ENCODE assay signal across 30 cellular contexts in the genomic region with DNA sequence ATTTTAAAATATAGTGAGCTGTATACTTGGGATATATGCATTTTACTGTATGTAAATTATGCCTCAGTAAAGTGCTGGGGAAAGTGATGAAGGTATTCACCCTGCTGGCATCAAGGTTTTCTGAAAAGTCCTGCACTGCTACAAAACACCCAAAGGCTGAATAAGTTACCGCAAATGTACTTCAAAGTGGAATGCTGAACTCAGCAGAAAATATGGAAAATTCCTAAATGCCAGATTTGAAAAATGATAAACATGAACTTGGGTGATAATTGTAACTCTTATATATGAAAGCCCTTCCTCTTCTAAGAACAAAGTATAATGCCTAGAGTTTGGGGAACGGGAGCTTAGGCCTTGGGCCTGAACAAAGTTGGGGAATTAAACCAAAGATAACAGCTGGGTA.
"Had no signal": no experiment of that assay in that cellular context is flagged by ENCODE, and none has a peak within 500 bp of the region (broad histone marks: within the 10 kb centered on the region; RNA-seq: fewer than 3 reads in every experiment).

No MANE protein-coding gene starts in this region.

- ATAC-seq: activated CD4-positive, alpha-beta T cell treated with anti-CD3 and anti-CD28 coated beads for 36 hours; activated T-cell treated with anti-CD3 and anti-CD28 coated beads, Interleukin-2, amount 50 U/mL, for 72 hours; gastroesophageal sphincter; heart right ventricle had no signal

- H3K9me3 ChIP-seq: esophagus squamous epithelium had no signal

- H3K4me3 Mint-ChIP-seq: activated CD4-positive, alpha-beta memory T cell treated with anti-CD3 and anti-CD28 coated beads for 36 hours; activated CD4-positive, alpha-beta T cell treated with anti-CD3 and anti-CD28 coated beads for 36 hours; activated CD4-positive, alpha-beta T cell treated with anti-CD3 and anti-CD28 coated beads, Interleukin-2, amount 10 ng/mL, durations not matched to agents 24 days and 14 days; activated naive CD8-positive, alpha-beta T cell; activated T-cell treated with anti-CD3 and anti-CD28 coated beads, Interleukin-2, amount 50 U/mL, for 24 hours; activated T-cell treated with anti-CD3 and anti-CD28 coated beads, Interleukin-2, amount 50 U/mL, for 72 hours; central memory CD8-positive, alpha-beta T cell; dendritic cell treated with granulocyte-macrophage colony-stimulating factor and Interleukin-4, amounts not matched to agents 40 ng/mL and 50 ng/mL, for 4 days; endodermal cell had no signal

- H3K4me1 ChIP-seq: esophagus squamous epithelium, gastroesophageal sphincter, heart right ventricle had no signal

- FAIRE-seq: astrocyte, bronchial epithelial cell had no signal

- H3K4me1 Mint-ChIP-seq: activated CD4-positive, alpha-beta T cell treated with anti-CD3 and anti-CD28 coated beads for 36 hours; activated CD4-positive, alpha-beta T cell treated with anti-CD3 and anti-CD28 coated beads, Interleukin-2, amount 10 ng/mL, durations not matched to agents 24 days and 14 days; central memory CD8-positive, alpha-beta T cell; endodermal cell had no signal

- DNase-seq: activated CD4-positive, alpha-beta memory T cell treated with anti-CD3 and anti-CD28 coated beads for 36 hours; activated CD4-positive, alpha-beta T cell treated with anti-CD3 and anti-CD28 coated beads for 36 hours; activated CD4-positive, alpha-beta T cell treated with anti-CD3 and anti-CD28 coated beads, Interleukin-2, amount 10 ng/mL, durations not matched to agents 24 days and 14 days; activated CD4-positive, CD25-positive, alpha-beta regulatory T cell; activated CD4-positive, CD25-positive, alpha-beta regulatory T cell treated with anti-CD3 and anti-CD28 coated beads, Interleukin-2, amount 50 U/mL, for 72 hours; activated CD8-positive, alpha-beta memory T cell treated with anti-CD3 and anti-CD28 coated beads, Interleukin-2, amount 50 U/mL, for 48 hours; activated gamma-delta T cell treated with Interleukin-2 at 50 U/mL for 16 hours; activated naive CD4-positive, alpha-beta T cell treated with anti-CD3 and anti-CD28 coated beads, Interleukin-2, amount 50 U/mL, for 16 hours; activated naive CD4-positive, alpha-beta T cell treated with Interleukin-2 at 50 U/mL for 16 hours; activated T-cell treated with anti-CD3 and anti-CD28 coated beads for 4 hours; activated T-cell treated with anti-CD3 and anti-CD28 coated beads, Interleukin-2, amount 50 U/mL, for 24 hours; activated T-cell treated with anti-CD3 and anti-CD28 coated beads, Interleukin-2, amount 50 U/mL, for 72 hours; amniotic stem cell; anterior cingulate cortex; brain microvascular endothelial cell; dorsolateral prefrontal cortex; effector memory CD4-positive, alpha-beta T cell; endodermal cell; esophagus squamous epithelium; foreskin melanocyte; heart right ventricle; T-helper 2 cell had no signal

- H3K27me3 Mint-ChIP-seq: activated CD4-positive, alpha-beta memory T cell treated with anti-CD3 and anti-CD28 coated beads for 36 hours; activated CD4-positive, alpha-beta T cell treated with anti-CD3 and anti-CD28 coated beads for 36 hours; activated naive CD8-positive, alpha-beta T cell; central memory CD8-positive, alpha-beta T cell; dendritic cell treated with granulocyte-macrophage colony-stimulating factor and Interleukin-4, amounts not matched to agents 40 ng/mL and 50 ng/mL, for 4 days had no signal

- H3K4me3 ChIP-seq: coronary artery, dorsolateral prefrontal cortex, esophagus squamous epithelium, gastroesophageal sphincter, heart right ventricle had no signal

- H3K27ac ChIP-seq: brain microvascular endothelial cell, coronary artery, dorsolateral prefrontal cortex, epithelial cell of prostate, esophagus squamous epithelium, gastroesophageal sphincter, heart right ventricle had no signal

- H3K27ac Mint-ChIP-seq: activated CD4-positive, alpha-beta memory T cell treated with anti-CD3 and anti-CD28 coated beads for 36 hours; activated CD4-positive, alpha-beta T cell treated with anti-CD3 and anti-CD28 coated beads for 36 hours; activated CD4-positive, alpha-beta T cell treated with anti-CD3 and anti-CD28 coated beads, Interleukin-2, amount 10 ng/mL, durations not matched to agents 24 days and 14 days; activated naive CD8-positive, alpha-beta T cell; activated T-cell treated with anti-CD3 and anti-CD28 coated beads, Interleukin-2, amount 50 U/mL, for 24 hours; activated T-cell treated with anti-CD3 and anti-CD28 coated beads, Interleukin-2, amount 50 U/mL, for 72 hours; dendritic cell treated with granulocyte-macrophage colony-stimulating factor and Interleukin-4, amounts not matched to agents 40 ng/mL and 50 ng/mL, for 4 days; endodermal cell had no signal
